Comparison of ENCODE assay signal across 1 cellular context in the genomic region with DNA sequence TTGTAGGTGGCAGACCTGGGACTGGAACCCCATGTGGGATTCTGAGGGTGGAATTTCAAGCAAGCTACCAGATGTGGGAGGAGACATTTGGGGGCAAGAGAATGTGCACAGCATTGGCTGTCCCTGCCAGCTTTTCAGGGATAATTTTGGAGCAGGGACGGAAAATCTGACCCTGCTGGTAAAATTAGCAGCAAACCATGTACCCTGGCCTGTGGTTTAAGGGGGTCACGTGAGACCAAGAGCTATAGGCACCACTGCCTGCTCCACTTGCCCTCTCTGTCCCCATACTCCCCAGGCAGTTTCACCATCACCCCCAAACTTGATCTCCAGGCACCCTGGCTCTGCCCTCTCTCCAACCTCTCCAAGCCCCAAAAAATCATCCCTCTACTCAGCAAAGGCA.
TF ChIP-seq lines count a peak whose summit lies in the region.

No MANE protein-coding gene starts in this region.

TF ChIP-seq in H1, 55 proteins besides CTCF, POLR2A, EP300 and RAD21:
- TF ChIP-seq TBP (IDR thresholded peaks at IDR 0.05; ENCODE audit: low read depth, low read length) (no peak), JUN (IDR thresholded peaks at IDR 0.05; ENCODE audit: low read depth, low read length) (no peak), SIN3A (conservative IDR thresholded peaks at IDR 0.05 in 1 of 2, IDR thresholded peaks at IDR 0.05 in 1 of 2; ENCODE audit: low read depth in 1 of 2, low read length in 2 of 2) (no peak), TEAD4 (IDR thresholded peaks at IDR 0.05; ENCODE audit: low read depth, low read length) (no peak), SP4 (IDR thresholded peaks at IDR 0.05; ENCODE audit: low read length) (no peak), GTF2F1 (IDR thresholded peaks at IDR 0.05; ENCODE audit: borderline replicate concordance, low read depth, low read length) (no peak), SRF (IDR thresholded peaks at IDR 0.05; ENCODE audit: low read depth, low read length) (no peak), HDAC6 (IDR thresholded peaks at IDR 0.05; ENCODE audit: low read depth, low read length) (no peak), USF2 (IDR thresholded peaks at IDR 0.05; ENCODE audit: low read length) (no peak), HDAC2 (IDR thresholded peaks at IDR 0.05; ENCODE audit: borderline replicate concordance in 1 of 2, low read depth in 2 of 2, low read length in 2 of 2) (no peak), POLR2AphosphoS5 (IDR thresholded peaks at IDR 0.05; ENCODE audit: low read depth, low read length) (no peak), KDM1A (IDR thresholded peaks at IDR 0.05; ENCODE audit: borderline replicate concordance, low read length) (no peak), RBBP5 (IDR thresholded peaks at IDR 0.05; ENCODE audit: borderline replicate concordance, low read depth, low read length) (no peak), TAF7 (optimal IDR thresholded peaks at IDR 0.05; ENCODE audit: borderline replicate concordance, low read depth, low read length) (no peak)
